21 cellular contexts compared by ENCODE assay signal in genomic region chr4:6785572-6785925, GRCh38. TPM values are rescaled to one million over a fixed set of nuclear protein-coding genes. Genes with fewer than 3 reads are reported as not detected.
DNase-seq lines count a peak whose midpoint lies in the region; TF ChIP-seq lines count a peak whose summit lies in the region.
"Had no signal": no experiment of that assay in that cellular context is flagged by ENCODE, and none has a peak within 500 bp of the region (broad histone marks: within the 10 kb centered on the region; RNA-seq: fewer than 3 reads in every experiment).

No MANE protein-coding gene starts in this region.

- no peaks in the 10 kb centered on the region for H3K9me3 Mint-ChIP-seq in activated CD4-positive, alpha-beta memory T cell treated with anti-CD3 and anti-CD28 coated beads for 36 hours
- no peaks in the 10 kb centered on the region for H3K9me3 Mint-ChIP-seq in activated CD4-positive, alpha-beta memory T cell treated with anti-CD3 and anti-CD28 coated beads, Interleukin-2, amount 10 ng/mL, durations not matched to agents 7 days and 5 days
- no peaks in the 10 kb centered on the region for H3K9me3 Mint-ChIP-seq in osteocyte (ENCODE audit: unreplicated experiment)
- H3K9me3 Mint-ChIP-seq: activated naive CD8-positive, alpha-beta T cell treated with anti-CD3 and anti-CD28 coated beads, Interleukin-2, amount 50 U/mL, for 24 hours had no signal

- H3K36me3 Mint-ChIP-seq in activated CD4-positive, alpha-beta memory T cell treated with anti-CD3 and anti-CD28 coated beads for 36 hours, result peaks cover 11% of the 10 kb centered on the region
- peaks cover 29% of the 10 kb centered on the region for H3K36me3 Mint-ChIP-seq in activated CD4-positive, alpha-beta memory T cell treated with anti-CD3 and anti-CD28 coated beads, Interleukin-2, amount 10 ng/mL, durations not matched to agents 7 days and 5 days (ENCODE audit: low read depth)
- peaks cover 5% of the 10 kb centered on the region for H3K36me3 Mint-ChIP-seq in osteocyte (ENCODE audit: unreplicated experiment)

- no peak for TF ChIP-seq EP300 in esophagus muscularis mucosa (IDR thresholded peaks at IDR 0.05)

- TF ChIP-seq CTCF in GM13976 (IDR thresholded peaks at IDR 0.05; ENCODE audit: borderline replicate concordance, control extremely low read depth, extremely low read depth, insufficient read depth, missing control alignments) (no peak), esophagus muscularis mucosa (IDR thresholded peaks at IDR 0.05) (no peak), osteocyte (IDR thresholded peaks at IDR 0.05) (no peak)

- H3K4me3 ChIP-seq in esophagus muscularis mucosa, result no peak overlapping the region
- H3K4me3 ChIP-seq: cardiac muscle cell, stomach, vagina had no signal

- H3K4me1 Mint-ChIP-seq in activated CD4-positive, alpha-beta memory T cell treated with anti-CD3 and anti-CD28 coated beads for 36 hours (ENCODE audit: low read depth), result peaks cover 54% of the 10 kb centered on the region
- H3K4me1 Mint-ChIP-seq in activated CD4-positive, alpha-beta memory T cell treated with anti-CD3 and anti-CD28 coated beads, Interleukin-2, amount 10 ng/mL, durations not matched to agents 7 days and 5 days, result peaks cover 59% of the 10 kb centered on the region
- H3K4me1 Mint-ChIP-seq in osteocyte (ENCODE audit: unreplicated experiment), result peaks cover 33% of the 10 kb centered on the region

- CTCF ChIA-PET in activated CD4-positive, alpha-beta memory T cell treated with anti-CD3 and anti-CD28 coated beads for 36 hours (lab: Charles Lee), result interaction anchor here (0.6 to 3.0 kb wide), 3 partner anchors 70 to 111 kb away, joined by 3 to 27 read pairs (median 3); partner anchors contain the start of gene BLOC1S4
- CTCF ChIA-PET in activated CD4-positive, alpha-beta memory T cell treated with anti-CD3 and anti-CD28 coated beads, Interleukin-2, amount 10 ng/mL, durations not matched to agents 7 days and 5 days (lab: Charles Lee), result interaction anchor here (1.9 to 3.3 kb wide), 2 partner anchors 18 to 88 kb away, joined by 4 to 19 read pairs; no protein-coding TSS in a partner anchor

- H3K36me3 ChIP-seq in esophagus muscularis mucosa, result peaks cover 0 to 4% (median 0%) of the 10 kb centered on the region in 4 donors
- H3K36me3 ChIP-seq: cardiac muscle cell, vagina had no signal

- POLR2A ChIA-PET in activated CD4-positive, alpha-beta memory T cell treated with anti-CD3 and anti-CD28 coated beads for 36 hours (lab: Charles Lee), result interaction anchor here (2.5 kb wide), 1 partner anchor 282 kb away, joined by 8 read pairs; the partner anchor contains the start of gene GRPEL1
- POLR2A ChIA-PET in activated CD4-positive, alpha-beta memory T cell treated with anti-CD3 and anti-CD28 coated beads, Interleukin-2, amount 10 ng/mL, durations not matched to agents 7 days and 5 days (lab: Charles Lee), result interaction anchor here (0.9 to 1.0 kb wide), 2 partner anchors 21 to 77 kb away, joined by 3 read pairs; no protein-coding TSS in a partner anchor

- peak overlapping the region; percentile 0 for H3K4me3 Mint-ChIP-seq in activated CD4-positive, alpha-beta memory T cell treated with anti-CD3 and anti-CD28 coated beads for 36 hours
- H3K4me3 Mint-ChIP-seq in activated CD4-positive, alpha-beta memory T cell treated with anti-CD3 and anti-CD28 coated beads, Interleukin-2, amount 10 ng/mL, durations not matched to agents 7 days and 5 days, result no peak overlapping the region
- peak overlapping the region; percentile 20 for H3K4me3 Mint-ChIP-seq in osteocyte (ENCODE audit: unreplicated experiment)

- in situ Hi-C loops in GM13976 (cut with MboI; ENCODE audit: low sequenced_read_pairs, unreplicated experiment), result no loop called here

- intact Hi-C loops in activated CD4-positive, alpha-beta memory T cell treated with anti-CD3 and anti-CD28 coated beads for 36 hours (cut with micrococcal nuclease), result no loop called here
- intact Hi-C loops in esophagus muscularis mucosa (cut with DNase I), result loop anchor here (10.0 kb wide), 1 partner anchor 259 kb away; the partner anchor contains the start of gene TADA2B
- intact Hi-C loops in posterior vena cava (cut with DNase I), result loop anchor here in 1 of 2 donors (10.0 kb wide), 1 partner anchor 59 kb away; no protein-coding TSS in a partner anchor

- TF ChIP-seq POLR2A in esophagus muscularis mucosa (IDR thresholded peaks at IDR 0.05; ENCODE audit: low read depth), result no peak

- peak overlapping the region in 1 of 4 donors; percentile 18 for H3K27ac ChIP-seq in esophagus muscularis mucosa (replicated peaks in 1 of 4)
- H3K27ac ChIP-seq: cardiac muscle cell, stomach, vagina had no signal

- H3K4me1 ChIP-seq in esophagus muscularis mucosa, result peaks cover 35 to 77% (median 73%) of the 10 kb centered on the region in 4 donors

- 86% methylated on average over 1 of the region's 1 CpG for WGBS in esophagus muscularis mucosa

- H3K9me3 ChIP-seq in esophagus muscularis mucosa, result no peaks in the 10 kb centered on the region
- H3K9me3 ChIP-seq: stomach, vagina had no signal

- DNase-seq in activated CD4-positive, alpha-beta memory T cell treated with anti-CD3 and anti-CD28 coated beads for 36 hours, result no peak
- DNase-seq in activated CD4-positive, alpha-beta memory T cell treated with anti-CD3 and anti-CD28 coated beads, Interleukin-2, amount 10 ng/mL, durations not matched to agents 7 days and 5 days, result no peak
- peak; percentile 10 for DNase-seq in GM13976 (ENCODE audit: low spot score)
- peak; percentile 7 for DNase-seq in esophagus muscularis mucosa (ENCODE audit: extremely low spot score)
- DNase-seq in osteocyte (ENCODE audit: extremely low spot score, unreplicated experiment), result no peak
- no peak for DNase-seq in putamen (ENCODE audit: low spot score)
- no peak for DNase-seq in posterior vena cava (ENCODE audit: low spot score)
- DNase-seq in cerebellar cortex (ENCODE audit: low spot score), result no peak
- DNase-seq: activated CD4-positive, CD25-positive, alpha-beta regulatory T cell; activated CD8-positive, alpha-beta memory T cell treated with anti-CD3 and anti-CD28 coated beads, Interleukin-2, amount 50 U/mL, for 4 hours; activated naive CD8-positive, alpha-beta T cell treated with anti-CD3 and anti-CD28 coated beads, Interleukin-2, amount 50 U/mL, for 24 hours; Calu3; effector CD4-positive, alpha-beta T cell; MM.1S; NCI-H1694 treated with DMSO at 0.1 percent for 48 hours; NCI-H446; posterior cingulate gyrus; stomach; T-helper 17 cell had no signal

- peaks cover 0 to 5% (median 0%) of the 10 kb centered on the region in 4 donors for H3K27me3 ChIP-seq in esophagus muscularis mucosa
- H3K27me3 ChIP-seq: cardiac muscle cell, stomach, vagina had no signal

- no peak overlapping the region for H3K27ac Mint-ChIP-seq in activated CD4-positive, alpha-beta memory T cell treated with anti-CD3 and anti-CD28 coated beads for 36 hours
- H3K27ac Mint-ChIP-seq in activated CD4-positive, alpha-beta memory T cell treated with anti-CD3 and anti-CD28 coated beads, Interleukin-2, amount 10 ng/mL, durations not matched to agents 7 days and 5 days, result no peak overlapping the region
- H3K27ac Mint-ChIP-seq in osteocyte (ENCODE audit: unreplicated experiment), result no peak overlapping the region
- H3K27ac Mint-ChIP-seq: activated naive CD8-positive, alpha-beta T cell treated with anti-CD3 and anti-CD28 coated beads, Interleukin-2, amount 50 U/mL, for 24 hours; T-helper 17 cell had no signal

- no peaks in the 10 kb centered on the region for H3K27me3 Mint-ChIP-seq in activated CD4-positive, alpha-beta memory T cell treated with anti-CD3 and anti-CD28 coated beads for 36 hours
- H3K27me3 Mint-ChIP-seq in activated CD4-positive, alpha-beta memory T cell treated with anti-CD3 and anti-CD28 coated beads, Interleukin-2, amount 10 ng/mL, durations not matched to agents 7 days and 5 days, result peaks cover 2% of the 10 kb centered on the region
- no peaks in the 10 kb centered on the region for H3K27me3 Mint-ChIP-seq in osteocyte (ENCODE audit: unreplicated experiment)
- H3K27me3 Mint-ChIP-seq: activated naive CD8-positive, alpha-beta T cell treated with anti-CD3 and anti-CD28 coated beads, Interleukin-2, amount 50 U/mL, for 24 hours; T-helper 17 cell had no signal

RNA-seq across cellular contexts. Expression of gene KIAA0232, which starts 3.0 kb away (rescaled TPM):
- 10 to 100 TPM; 16.1 to 16.5 TPM for total RNA-seq in activated CD4-positive, alpha-beta memory T cell treated with anti-CD3 and anti-CD28 coated beads for 36 hours
- total RNA-seq in activated CD4-positive, alpha-beta memory T cell treated with anti-CD3 and anti-CD28 coated beads, Interleukin-2, amount 10 ng/mL, durations not matched to agents 7 days and 5 days, result 10 to 100 TPM; 23.2 to 24.1 TPM
- total RNA-seq in esophagus muscularis mucosa (10 to 100 TPM; 34.6 to 54.0 (median 47.8) TPM), osteocyte (27.1 and 30.9 TPM in 2 replicates), posterior vena cava (10 to 100 TPM; 29.1 to 32.9 TPM)

Comparison
In these comparisons a context has a peak if more than half of its experiments do, and no peak if none do; other contexts are left out.
1. DNase-seq: peak in GM13976 (single experiment) and esophagus muscularis mucosa (single experiment); none in activated CD4-positive, alpha-beta memory T cell treated with anti-CD3 and anti-CD28 coated beads for 36 hours (single experiment), activated CD4-positive, alpha-beta memory T cell treated with anti-CD3 and anti-CD28 coated beads, Interleukin-2, amount 10 ng/mL, durations not matched to agents 7 days and 5 days (single experiment), osteocyte (single experiment), putamen (single experiment), posterior vena cava (single experiment) and cerebellar cortex (single experiment).